ENCODE assay signal across 12 cellular contexts in the genomic region with DNA sequence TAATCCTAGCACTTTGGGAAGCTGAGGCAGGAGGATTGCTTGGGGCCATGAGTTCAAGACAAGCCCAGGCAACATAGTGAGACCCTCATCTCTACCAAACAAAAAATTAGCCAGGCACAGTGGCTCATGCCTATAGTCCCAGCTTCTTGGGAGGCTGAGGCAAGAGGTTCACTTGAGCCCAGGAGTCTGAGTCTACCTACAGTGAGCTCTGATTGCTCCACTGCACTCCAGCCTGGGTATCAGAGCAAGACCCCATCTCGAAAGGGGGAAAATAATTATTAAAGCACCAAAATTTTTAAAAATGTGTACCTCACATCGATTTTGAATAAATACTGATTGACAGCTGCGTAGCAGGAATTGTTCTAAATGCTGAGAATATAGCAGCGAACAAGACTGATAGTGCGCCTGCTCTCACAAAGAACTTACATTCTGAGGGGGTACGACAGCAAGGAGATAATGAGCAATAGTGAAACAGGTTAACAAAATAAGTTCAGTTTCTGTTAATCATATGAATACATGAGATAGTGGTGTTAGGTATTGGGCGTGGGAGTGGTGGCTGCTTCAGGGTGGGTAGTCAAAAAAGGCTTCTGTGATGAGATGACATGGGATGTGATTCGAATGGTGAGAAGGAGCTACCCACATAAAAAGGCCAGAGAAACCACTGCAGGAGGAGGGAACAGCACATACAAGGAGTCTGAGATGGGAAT. TPM values are rescaled to one million over a fixed set of nuclear protein-coding genes. Genes with fewer than 3 reads are reported as not detected.
DNase-seq lines count a peak whose midpoint lies in the region; ATAC-seq and TF ChIP-seq lines count a peak whose summit lies in the region.
"Had no signal": no experiment of that assay in that cellular context is flagged by ENCODE, and none has a peak within 500 bp of the region (broad histone marks: within the 10 kb centered on the region; RNA-seq: fewer than 3 reads in every experiment).

No MANE protein-coding gene starts in this region.

- H2AFZ ChIP-seq in MM.1S (ENCODE audit: low read length): no peak overlapping the region
- H2AFZ ChIP-seq: GM23338 had no signal

- no peak overlapping the region for H3K9ac ChIP-seq in MM.1S (ENCODE audit: low read length)
- H3K9ac ChIP-seq: KMS-11 had no signal

- no peaks in the 10 kb centered on the region for H3K9me3 ChIP-seq in MM.1S (replicated peaks; ENCODE audit: insufficient read depth, low read length)
- H3K9me3 ChIP-seq: heart right ventricle had no signal

- no peaks in the 10 kb centered on the region; the same call in 1 of the 2 replicates for H3F3A ChIP-seq in MM.1S (ENCODE audit: insufficient read depth, low read length)

- DNase-seq in stimulated activated CD4-positive, alpha-beta T cell treated with anti-CD3 and anti-CD28 coated beads, Interleukin-1b, Interleukin-23, amount 100 ng/mL, for 48 hours: peak; percentile 72
- DNase-seq in MM.1S: no peak
- DNase-seq in left ventricle myocardium superior: no peak
- no peak for DNase-seq in NCI-H2029 treated with DMSO at 0.1 percent for 48 hours (lab: John Stamatoyannopoulos, UW)
- DNase-seq in NCI-H2107 (lab: John Stamatoyannopoulos, UW): no peak
- DNase-seq: heart right ventricle, NCI-H526 treated with DMSO at 0.1 percent for 48 hours had no signal

- H3K4me2 ChIP-seq in MM.1S (ENCODE audit: low read depth, low read length): no peak overlapping the region
- H3K4me2 ChIP-seq: GM23338, KMS-11 had no signal

- intact Hi-C loops in left ventricle myocardium superior (cut with micrococcal nuclease): no loop called here

- TF ChIP-seq CTCF in MM.1S (IDR thresholded peaks at IDR 0.05; ENCODE audit: low read length): no peak

- H3K27ac ChIP-seq in MM.1S (ENCODE audit: low read length): no peak overlapping the region
- H3K27ac ChIP-seq: heart right ventricle, KMS-11 had no signal

- no peaks in the 10 kb centered on the region for H4K20me1 ChIP-seq in MM.1S (ENCODE audit: insufficient read depth, low read length)

- no peaks in the 10 kb centered on the region for H3K4me1 ChIP-seq in MM.1S (ENCODE audit: low read length)

- no peaks in the 10 kb centered on the region for H3K9me2 ChIP-seq in MM.1S (replicated peaks; ENCODE audit: insufficient read depth, low read length)

- no peaks in the 10 kb centered on the region for H3K27me3 ChIP-seq in MM.1S (replicated peaks; ENCODE audit: insufficient read depth, low read length)
- H3K27me3 ChIP-seq: heart right ventricle had no signal

- ATAC-seq in GM18520 (IDR thresholded peaks at IDR 0.05; ENCODE audit: unreplicated experiment) (peak; percentile 78), GM21515 (IDR thresholded peaks at IDR 0.05; ENCODE audit: unreplicated experiment) (peak; percentile 80), HG03439 (IDR thresholded peaks at IDR 0.05; ENCODE audit: unreplicated experiment) (peak; percentile 88), left ventricle myocardium superior (no peak)
- ATAC-seq: GM23338, heart right ventricle had no signal

- no peak overlapping the region for H3K4me3 ChIP-seq in MM.1S (ENCODE audit: low read length)
- H3K4me3 ChIP-seq: GM23338, heart right ventricle had no signal

- H3K36me3 ChIP-seq in MM.1S (replicated peaks; ENCODE audit: insufficient read depth, low read length): peaks cover 3% of the 10 kb centered on the region; the same call in 1 of the 2 replicates

- no peaks in the 10 kb centered on the region for H3K79me2 ChIP-seq in MM.1S (ENCODE audit: low read length)

RNA-seq across cellular contexts. Expression of gene HCFC2, which starts 19.6 kb away (rescaled TPM):
- 9.4 TPM for total RNA-seq in left ventricle myocardium superior

RNA-seq across cellular contexts. Expression of gene GLT8D2, which starts 33.9 kb away (rescaled TPM):
- 6.0 TPM for total RNA-seq in left ventricle myocardium superior

RNA-seq across cellular contexts. Expression of gene NFYB, which starts 54.1 kb away (rescaled TPM):
- total RNA-seq in left ventricle myocardium superior: 41.5 TPM
